Comparison of ENCODE assay signal across 16 cellular contexts in the genomic region with DNA sequence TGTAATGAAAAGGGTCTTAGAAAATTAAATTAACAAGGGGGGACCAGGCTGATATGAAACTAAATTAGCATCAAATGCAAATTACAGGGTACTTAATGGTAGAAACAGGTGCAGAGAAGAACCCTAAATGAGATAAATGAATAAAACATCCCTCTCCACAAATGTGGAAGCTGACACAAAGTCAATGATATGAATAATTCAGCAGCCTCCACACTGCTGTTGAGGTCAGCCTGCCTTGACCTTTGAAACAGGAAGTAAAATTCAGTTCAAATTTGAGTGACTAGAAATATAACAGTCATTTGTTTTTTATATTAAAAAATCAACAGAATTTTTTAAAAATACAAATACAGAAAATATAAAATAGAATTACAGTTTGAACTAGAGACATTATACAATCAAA. TPM values are rescaled to one million over a fixed set of nuclear protein-coding genes. Genes with fewer than 3 reads are reported as not detected.
DNase-seq lines count a peak whose midpoint lies in the region; ATAC-seq and TF ChIP-seq lines count a peak whose summit lies in the region.
"Had no signal": no experiment of that assay in that cellular context is flagged by ENCODE, and none has a peak within 500 bp of the region (broad histone marks: within the 10 kb centered on the region; RNA-seq: fewer than 3 reads in every experiment).

No MANE protein-coding gene starts in this region.

- intact Hi-C loops in colonic mucosa (cut with DNase I), result no loop called here

- peak overlapping the region in 10 of 11 experiments; percentile 23 to 95 (median 50); a peak in 11 of 22 replicates for H3K4me2 ChIP-seq in BLaER1 treated with 17β-estradiol and CSF1 and Interleukin-3, amounts not matched to agents 10 nM and 100 nM
- H3K4me2 ChIP-seq: PC-9 had no signal

- peak; percentile 46 for ATAC-seq in HG03175 (IDR thresholded peaks at IDR 0.05; ENCODE audit: unreplicated experiment)
- ATAC-seq in HG03457 (IDR thresholded peaks at IDR 0.05; ENCODE audit: unreplicated experiment), result no peak
- ATAC-seq in HG03097 (IDR thresholded peaks at IDR 0.05; ENCODE audit: low FRiP score, unreplicated experiment), result no peak
- ATAC-seq: right lobe of liver had no signal

- DNase-seq in SJCRH30 (peak; percentile 16 to 63), GM19240 (ENCODE audit: insufficient read length, low spot score) (no peak), colonic mucosa (no peak)
- DNase-seq: activated CD4-positive, alpha-beta T cell treated with anti-CD3 and anti-CD28 coated beads for 48 hours; activated T-cell treated with anti-CD3 and anti-CD28 coated beads, Interleukin-2, amount 50 U/mL, for 24 hours; NCI-H1417 treated with DMSO at 0.1 percent for 48 hours; occipital lobe; PC-9; right lobe of liver; stimulated activated CD4-positive, alpha-beta T cell treated with anti-CD3 and anti-CD28 coated beads, Interleukin-1b, Interleukin-23, amount 100 ng/mL, for 48 hours; T-helper 9 cell had no signal

- H3K9ac ChIP-seq in BLaER1 treated with 17β-estradiol and CSF1 and Interleukin-3, amounts not matched to agents 10 nM and 100 nM, result no peak overlapping the region
- H3K9ac ChIP-seq in colonic mucosa (ENCODE audit: low read depth in 2 of 2, low read length in 2 of 2), result no peak overlapping the region

- no peak overlapping the region for H3K4me3 ChIP-seq in BLaER1 treated with 17β-estradiol and CSF1 and Interleukin-3, amounts not matched to agents 10 nM and 100 nM
- no peak overlapping the region for H3K4me3 ChIP-seq in SJCRH30
- no peak overlapping the region for H3K4me3 ChIP-seq in muscle layer of duodenum (ENCODE audit: low read depth in 1 of 2, low read length in 2 of 2)
- no peak overlapping the region for H3K4me3 ChIP-seq in colonic mucosa
- H3K4me3 ChIP-seq: PC-9, right lobe of liver had no signal

- peaks cover 0 to 93% (median 70%) of the 10 kb centered on the region in 11 experiments; a peak in 15 of 22 replicates for H3K36me3 ChIP-seq in BLaER1 treated with 17β-estradiol and CSF1 and Interleukin-3, amounts not matched to agents 10 nM and 100 nM
- H3K36me3 ChIP-seq in SJCRH30 (peaks cover 3% of the 10 kb centered on the region; the same call in 1 of the 2 replicates), muscle layer of duodenum (ENCODE audit: control insufficient read depth in 1 of 2, insufficient read depth in 2 of 2, low read length in 2 of 2) (peaks cover 0 to 4% of the 10 kb centered on the region in 2 donors), colonic mucosa (no peaks in the 10 kb centered on the region)
- H3K36me3 ChIP-seq: right lobe of liver had no signal

- H3K4me1 ChIP-seq in BLaER1 treated with 17β-estradiol and CSF1 and Interleukin-3, amounts not matched to agents 10 nM and 100 nM, result peaks cover 64 to 100% (median 91%) of the 10 kb centered on the region in 10 experiments
- peaks cover 55% of the 10 kb centered on the region for H3K4me1 ChIP-seq in SJCRH30
- no peaks in the 10 kb centered on the region for H3K4me1 ChIP-seq in muscle layer of duodenum (ENCODE audit: control insufficient read depth in 1 of 2, insufficient read depth in 2 of 2, low read length in 2 of 2)
- H3K4me1 ChIP-seq in colonic mucosa, result no peaks in the 10 kb centered on the region
- H3K4me1 ChIP-seq: right lobe of liver had no signal

- peaks cover 0 to 100% (median 80%) of the 10 kb centered on the region in 11 experiments; a peak in 14 of 22 replicates for H4K20me1 ChIP-seq in BLaER1 treated with 17β-estradiol and CSF1 and Interleukin-3, amounts not matched to agents 10 nM and 100 nM

- H3K27ac ChIP-seq in BLaER1 treated with 17β-estradiol and CSF1 and Interleukin-3, amounts not matched to agents 10 nM and 100 nM, result 0 out of 22 replicates have a peak overlapping the region, but pooled peaks of 1 of the 11 experiments have one; percentile 9
- H3K27ac ChIP-seq in SJCRH30, result peak overlapping the region; percentile 62
- H3K27ac ChIP-seq in muscle layer of duodenum (ENCODE audit: low read length), result peak overlapping the region; percentile 7
- H3K27ac ChIP-seq in colonic mucosa, result no peak overlapping the region
- H3K27ac ChIP-seq: PC-9, right lobe of liver had no signal

- no peak for TF ChIP-seq CTCF in colonic mucosa (IDR thresholded peaks at IDR 0.05)

- no peaks in the 10 kb centered on the region for H3K27me3 ChIP-seq in BLaER1 treated with 17β-estradiol and CSF1 and Interleukin-3, amounts not matched to agents 10 nM and 100 nM
- no peaks in the 10 kb centered on the region for H3K27me3 ChIP-seq in SJCRH30
- no peaks in the 10 kb centered on the region for H3K27me3 ChIP-seq in muscle layer of duodenum (ENCODE audit: low read depth, low read length)
- no peaks in the 10 kb centered on the region for H3K27me3 ChIP-seq in colonic mucosa
- H3K27me3 ChIP-seq: right lobe of liver had no signal

- H3K9me3 ChIP-seq in BLaER1 treated with 17β-estradiol and CSF1 and Interleukin-3, amounts not matched to agents 10 nM and 100 nM (replicated peaks in 1 of 11), result no peaks in the 10 kb centered on the region
- H3K9me3 ChIP-seq in SJCRH30 (replicated peaks) (no peaks in the 10 kb centered on the region), muscle layer of duodenum (ENCODE audit: control insufficient read depth in 1 of 2, low read length in 2 of 2) (no peaks in the 10 kb centered on the region), colonic mucosa (no peaks in the 10 kb centered on the region)
- H3K9me3 ChIP-seq: right lobe of liver had no signal

RNA-seq across cellular contexts. Expression of gene EBF1, which starts 40.0 kb away (rescaled TPM):
- 11.9 and 12.5 TPM in 2 replicates for total RNA-seq in SJCRH30 (2014; rRNA removed; shearing (Covaris generic))
- 1 to 10 TPM; 1.5 to 4.8 TPM for total RNA-seq in colonic mucosa
- total RNA-seq: PC-9 had no signal

Comparison
In these comparisons a context has a peak if more than half of its experiments do, and no peak if none do; other contexts are left out.
1. DNase-seq: peak in SJCRH30 (2 of 2); none in GM19240 (single experiment) and colonic mucosa (single experiment).